ENCODE assay signal across 19 cellular contexts in the genomic region with DNA sequence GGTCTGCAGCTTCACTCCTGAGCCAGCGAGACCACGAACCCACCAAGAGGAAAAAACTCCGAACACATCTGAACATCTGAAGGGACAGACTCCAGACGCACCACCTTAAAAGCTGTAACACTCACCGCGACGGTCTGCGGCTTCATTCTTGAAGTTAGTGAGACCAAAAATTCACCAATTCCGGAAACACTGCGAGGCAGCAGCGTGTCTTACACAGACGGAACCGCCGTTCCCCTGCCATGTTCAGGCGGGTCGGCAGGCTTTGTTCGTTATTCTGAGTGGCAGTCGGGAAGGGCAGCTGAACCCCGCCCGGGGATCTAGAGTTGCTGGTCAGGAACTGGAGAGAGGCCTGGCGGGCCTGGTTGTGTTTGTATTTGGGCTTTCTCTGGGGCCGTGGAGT.
"Had no signal": no experiment of that assay in that cellular context is flagged by ENCODE, and none has a peak within 500 bp of the region (broad histone marks: within the 10 kb centered on the region; RNA-seq: fewer than 3 reads in every experiment).

No MANE protein-coding gene starts in this region.

- H3K27me3 ChIP-seq: foreskin keratinocyte, ovary, thyroid gland, uterus had no signal

- H3K4me1 Mint-ChIP-seq: nephron had no signal

- H3K27ac ChIP-seq: foreskin keratinocyte, ovary, thyroid gland, uterus had no signal

- H3K9me3 Mint-ChIP-seq: effector memory CD8-positive, alpha-beta T cell; naive B cell; nephron; type B pancreatic cell had no signal

- H3K9me3 ChIP-seq: ovary, thyroid gland, uterus had no signal

- H3K27me3 Mint-ChIP-seq: type B pancreatic cell had no signal

- H3K4me3 ChIP-seq: lung, ovary, thyroid gland, uterus had no signal

- H3K4me3 Mint-ChIP-seq: effector memory CD8-positive, alpha-beta T cell; naive B cell; nephron had no signal

- H3K27ac Mint-ChIP-seq: effector memory CD8-positive, alpha-beta T cell; nephron; type B pancreatic cell had no signal

- DNase-seq: effector memory CD8-positive, alpha-beta T cell; erythroblast; foreskin keratinocyte; kidney; left cardiac atrium; left ventricle myocardium superior; mesendoderm; naive B cell; nucleus accumbens; ovary; right cardiac atrium; small intestine; stimulated activated CD4-positive, alpha-beta T cell treated with anti-CD3 and anti-CD28 coated beads, Interleukin-12 subunit alpha, Interleukin-12 subunit beta, amount 100 ng/mL, for 4 hours; stimulated activated naive CD4-positive, alpha-beta T cell treated with Interleukin-2 at 50 U/mL for 16 hours; thyroid gland; uterus had no signal

- H3K36me3 Mint-ChIP-seq: naive B cell, type B pancreatic cell had no signal

- ATAC-seq: effector memory CD8-positive, alpha-beta T cell; left cardiac atrium; left ventricle myocardium superior had no signal

- H3K36me3 ChIP-seq: ovary, thyroid gland, uterus had no signal

- H3K4me1 ChIP-seq: foreskin keratinocyte, thyroid gland, uterus had no signal
